Comparison of ENCODE assay signal across 10 cellular contexts in the genomic region with DNA sequence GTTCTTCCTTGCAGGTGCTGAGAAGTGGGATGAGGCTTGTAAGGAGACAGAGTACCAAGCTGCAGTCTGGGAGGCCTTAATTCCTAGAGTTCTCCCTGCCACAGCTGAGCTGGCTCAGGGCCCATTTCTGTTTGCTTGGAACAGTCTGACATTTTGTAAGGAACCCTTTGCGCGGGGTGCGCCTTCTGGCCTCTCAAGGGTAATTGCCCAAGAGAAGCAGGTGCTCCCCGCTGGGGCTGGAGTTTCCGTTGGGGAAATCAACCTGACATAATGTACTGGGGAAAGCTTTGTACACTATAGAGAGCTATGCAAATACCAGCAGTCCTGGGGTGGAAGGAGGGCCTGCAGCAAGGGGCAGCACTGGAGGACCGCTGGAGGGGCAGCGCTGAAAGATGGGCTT.
DNase-seq lines count a peak whose midpoint lies in the region; ATAC-seq and TF ChIP-seq lines count a peak whose summit lies in the region.
"Had no signal": no experiment of that assay in that cellular context is flagged by ENCODE, and none has a peak within 500 bp of the region (broad histone marks: within the 10 kb centered on the region; RNA-seq: fewer than 3 reads in every experiment).

No MANE protein-coding gene starts in this region.

- H3K4me1 Mint-ChIP-seq in glutamatergic neuron (ENCODE audit: low read depth, unreplicated experiment): peaks cover 16% of the 10 kb centered on the region

- H3K36me3 Mint-ChIP-seq in glutamatergic neuron (ENCODE audit: unreplicated experiment): no peaks in the 10 kb centered on the region

- 60 to 68% methylated on average over 3 to 7 of the region's 7 CpGs for WGBS in transverse colon (ENCODE audit: low coverage in 1 of 2), 2 donors

- no peak for TF ChIP-seq EP300 in transverse colon (IDR thresholded peaks at IDR 0.05; ENCODE audit: low read depth)

- peak; percentile 28 for ATAC-seq in left colon
- ATAC-seq in GM21786 (IDR thresholded peaks at IDR 0.05; ENCODE audit: unreplicated experiment): no peak
- no peak for ATAC-seq in HG03565 (IDR thresholded peaks at IDR 0.05; ENCODE audit: unreplicated experiment)

- no peak overlapping the region for H3K27ac ChIP-seq in transverse colon
- H3K27ac ChIP-seq: thoracic aorta had no signal

- TF ChIP-seq POLR2A in transverse colon (IDR thresholded peaks at IDR 0.05): no peak

- H3K9me3 Mint-ChIP-seq in glutamatergic neuron (ENCODE audit: unreplicated experiment): peaks cover 2% of the 10 kb centered on the region
- H3K9me3 Mint-ChIP-seq: activated T-cell treated with anti-CD3 and anti-CD28 coated beads, Interleukin-2, amount 50 U/mL, for 24 hours had no signal

- TF ChIP-seq CTCF in transverse colon (IDR thresholded peaks at IDR 0.05): no peak
- no peak for TF ChIP-seq CTCF in glutamatergic neuron (IDR thresholded peaks at IDR 0.05; ENCODE audit: partially characterized antibody, unreplicated experiment)

- no peak overlapping the region for H3K4me3 ChIP-seq in transverse colon
- H3K4me3 ChIP-seq: thoracic aorta had no signal

- H3K4me1 ChIP-seq in transverse colon: peaks cover 4 to 33% (median 29%) of the 10 kb centered on the region in 4 donors

- no peak overlapping the region for H3K27ac Mint-ChIP-seq in glutamatergic neuron (ENCODE audit: unreplicated experiment)
- H3K27ac Mint-ChIP-seq: activated T-cell treated with anti-CD3 and anti-CD28 coated beads, Interleukin-2, amount 50 U/mL, for 24 hours had no signal

- no peaks in the 10 kb centered on the region for H3K27me3 ChIP-seq in transverse colon

- DNase-seq in NCI-H82 (lab: John Stamatoyannopoulos, UW) (peak; percentile 55), NCI-H82 treated with DMSO at 0.1 percent for 48 hours (lab: John Stamatoyannopoulos, UW; ENCODE audit: unreplicated experiment) (no peak), NCI-H446 treated with DMSO at 0.1 percent for 48 hours (lab: John Stamatoyannopoulos, UW) (peak; percentile 83), left colon (peak; percentile 38 to 49), transverse colon (peak; percentile 43), glutamatergic neuron (no peak)
- DNase-seq: activated T-cell treated with anti-CD3 and anti-CD28 coated beads, Interleukin-2, amount 50 U/mL, for 24 hours had no signal

- H3K27me3 Mint-ChIP-seq in glutamatergic neuron (ENCODE audit: unreplicated experiment): peaks cover 13% of the 10 kb centered on the region
- H3K27me3 Mint-ChIP-seq: activated T-cell treated with anti-CD3 and anti-CD28 coated beads, Interleukin-2, amount 50 U/mL, for 24 hours had no signal

- in situ Hi-C loops in transverse colon (cut with MboI; ENCODE audit: low pct_ligation_motif_present in 1 of 4, low pct_unique_long_range_greater_than_20kb in 1 of 4, low sequenced_read_pairs in 3 of 4): no loop called here

- H3K9me3 ChIP-seq in transverse colon: no peaks in the 10 kb centered on the region
- H3K9me3 ChIP-seq: thoracic aorta had no signal

- no peak overlapping the region for H3K4me3 Mint-ChIP-seq in glutamatergic neuron (ENCODE audit: unreplicated experiment)
- H3K4me3 Mint-ChIP-seq: activated T-cell treated with anti-CD3 and anti-CD28 coated beads, Interleukin-2, amount 50 U/mL, for 24 hours had no signal

- intact Hi-C loops in left colon (cut with DNase I, micrococcal nuclease): no loop called here
- intact Hi-C loops in transverse colon (cut with DNase I; ENCODE audit: low total_unique reads): loop anchor here (10.0 kb wide), 1 partner anchor 320 kb away; no protein-coding TSS in a partner anchor

- H3K36me3 ChIP-seq in transverse colon: no peaks in the 10 kb centered on the region
- H3K36me3 ChIP-seq: thoracic aorta had no signal

Comparison
In these comparisons a context has a peak if more than half of its experiments do, and no peak if none do; other contexts are left out.
1. DNase-seq: peak in NCI-H82 (single experiment), NCI-H446 treated with DMSO at 0.1 percent for 48 hours (single experiment), left colon (2 of 2) and transverse colon (single experiment); none in NCI-H82 treated with DMSO at 0.1 percent for 48 hours (single experiment) and glutamatergic neuron (single experiment).